In the genomic region with DNA sequence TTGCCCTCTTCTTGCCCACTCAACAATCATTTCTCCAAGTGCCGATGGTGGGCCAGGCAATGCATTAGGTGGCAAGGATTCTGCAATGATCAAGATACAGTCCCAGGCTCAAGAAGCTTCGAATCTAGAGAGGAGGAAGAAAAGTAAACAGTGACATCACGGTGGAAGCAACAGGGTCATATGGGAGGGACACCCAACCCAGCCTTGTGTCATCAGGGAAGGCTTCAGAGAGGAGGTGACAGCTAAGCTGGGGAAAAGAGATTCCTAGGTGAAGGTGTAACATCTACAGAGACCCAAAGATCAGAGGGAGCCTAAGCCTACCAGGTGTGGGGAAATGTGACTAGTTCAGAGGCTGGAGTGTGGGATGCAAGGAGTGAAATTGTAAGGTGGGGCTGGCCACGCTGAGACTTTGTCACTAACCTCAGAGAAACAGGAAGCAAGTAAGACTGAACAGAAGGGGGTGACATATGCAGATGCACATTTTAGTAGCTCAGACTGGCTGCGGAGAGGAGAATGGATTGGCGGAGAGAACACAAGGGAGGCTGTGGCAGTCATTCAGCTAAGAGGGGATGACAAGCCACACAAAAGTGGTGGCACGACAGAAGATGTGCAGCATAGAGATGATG, we compare ENCODE assay signal across 8 cellular contexts.
A peak's percentile ranks its signal among the peaks of the same experiment; 100 is the strongest.
DNase-seq lines count a peak whose midpoint lies in the region; ATAC-seq and TF ChIP-seq lines count a peak whose summit lies in the region.
"Had no signal": no experiment of that assay in that cellular context is flagged by ENCODE, and none has a peak within 500 bp of the region (broad histone marks: within the 10 kb centered on the region; RNA-seq: fewer than 3 reads in every experiment).

No MANE protein-coding gene starts in this region.

- H3K4me1 ChIP-seq in spleen: peaks cover 26 to 100% (median 82%) of the 10 kb centered on the region in 6 donors
- peaks cover 5 to 10% of the 10 kb centered on the region in 2 donors for H3K4me1 ChIP-seq in gastrocnemius medialis

- peak overlapping the region; percentile 68 for H3K4me3 Mint-ChIP-seq in activated T-cell treated with anti-CD3 and anti-CD28 coated beads, Interleukin-2, amount 50 U/mL, for 24 hours

- peaks cover 0 to 35% (median 0%) of the 10 kb centered on the region in 6 donors for H3K36me3 ChIP-seq in spleen
- H3K36me3 ChIP-seq in gastrocnemius medialis: no peaks in the 10 kb centered on the region

- peak overlapping the region; percentile 97 for H3K27ac Mint-ChIP-seq in activated T-cell treated with anti-CD3 and anti-CD28 coated beads, Interleukin-2, amount 50 U/mL, for 24 hours

- H3K36me3 Mint-ChIP-seq in activated T-cell treated with anti-CD3 and anti-CD28 coated beads, Interleukin-2, amount 50 U/mL, for 24 hours (ENCODE audit: low read depth): peaks cover 35% of the 10 kb centered on the region

- ATAC-seq in GM19468 (IDR thresholded peaks at IDR 0.05; ENCODE audit: extremely low read depth, unreplicated experiment) (peak; percentile 46), HG03460 (IDR thresholded peaks at IDR 0.05; ENCODE audit: unreplicated experiment) (peak; percentile 61), gastrocnemius medialis (no peak), left ventricle myocardium superior (no peak)

- peaks cover 95% of the 10 kb centered on the region for H3K4me1 Mint-ChIP-seq in activated T-cell treated with anti-CD3 and anti-CD28 coated beads, Interleukin-2, amount 50 U/mL, for 24 hours (ENCODE audit: low read depth)

- WGBS in spleen, 5 donors: 36 to 50% (median 42%) methylated on average over 7 of the region's 7 CpGs

- in situ Hi-C loops in gastrocnemius medialis (cut with MboI; ENCODE audit: low sequenced_read_pairs in 4 of 4): no loop called here

- no peaks in the 10 kb centered on the region for H3K27me3 Mint-ChIP-seq in activated T-cell treated with anti-CD3 and anti-CD28 coated beads, Interleukin-2, amount 50 U/mL, for 24 hours

- H3K27me3 ChIP-seq in spleen (replicated peaks in 1 of 7) (no peaks in the 10 kb centered on the region), gastrocnemius medialis (no peaks in the 10 kb centered on the region)

- TF ChIP-seq CTCF in spleen (IDR thresholded peaks at IDR 0.05 in 8 of 11, conservative IDR thresholded peaks at IDR 0.05 in 3 of 11) (peak in 1 of 11 experiments; percentile 19), gastrocnemius medialis (IDR thresholded peaks at IDR 0.05 in 4 of 5, conservative IDR thresholded peaks at IDR 0.05 in 1 of 5) (no peak)

- no peaks in the 10 kb centered on the region for H3K9me3 Mint-ChIP-seq in activated T-cell treated with anti-CD3 and anti-CD28 coated beads, Interleukin-2, amount 50 U/mL, for 24 hours

- H3K9me3 ChIP-seq in spleen: no peaks in the 10 kb centered on the region
- no peaks in the 10 kb centered on the region for H3K9me3 ChIP-seq in gastrocnemius medialis

- DNase-seq in activated T-cell treated with anti-CD3 and anti-CD28 coated beads, Interleukin-2, amount 50 U/mL, for 24 hours: peak; percentile 73
- DNase-seq in spleen (peak; percentile 80), gastrocnemius medialis (no peak), NCI-H446 treated with DMSO at 0.1 percent for 48 hours (lab: John Stamatoyannopoulos, UW) (no peak), left ventricle myocardium superior (no peak)

- peak overlapping the region in 1 of 8 donors; percentile 45 for H3K4me3 ChIP-seq in spleen
- no peak overlapping the region for H3K4me3 ChIP-seq in gastrocnemius medialis
- H3K4me3 ChIP-seq: SK-N-MC had no signal

- intact Hi-C loops in spleen (cut with DNase I; ENCODE audit: low total_unique reads): no loop called here
- intact Hi-C loops in gastrocnemius medialis (cut with DNase I; ENCODE audit: low total_unique reads): no loop called here
- intact Hi-C loops in left ventricle myocardium superior (cut with micrococcal nuclease): no loop called here

- TF ChIP-seq POLR2A in spleen (IDR thresholded peaks at IDR 0.05) (peak in 2 of 3 donors; percentile 4 to 26), gastrocnemius medialis (IDR thresholded peaks at IDR 0.05) (no peak)

- H3K27ac ChIP-seq in spleen (peak overlapping the region; percentile 46 to 93 (median 84)), gastrocnemius medialis (no peak overlapping the region)
- H3K27ac ChIP-seq: SK-N-MC had no signal

Comparison
In these comparisons a context has a peak if more than half of its experiments do, and no peak if none do; other contexts are left out.
1. ATAC-seq: peak in GM19468 (single experiment) and HG03460 (single experiment); none in gastrocnemius medialis (0 of 2) and left ventricle myocardium superior (single experiment).
2. DNase-seq: peak in activated T-cell treated with anti-CD3 and anti-CD28 coated beads, Interleukin-2, amount 50 U/mL, for 24 hours (single experiment) and spleen (single experiment); none in gastrocnemius medialis (0 of 2), NCI-H446 treated with DMSO at 0.1 percent for 48 hours (single experiment) and left ventricle myocardium superior (single experiment).
3. H3K27ac ChIP-seq: peak in spleen (8 of 8); none in gastrocnemius medialis (0 of 4).
4. POLR2A ChIP-seq: peak in spleen (2 of 3); none in gastrocnemius medialis (0 of 2).